ENCODE assay signal across 8 cellular contexts in genomic region chr19:49869484-49870308, GRCh38. TPM values are rescaled to one million over a fixed set of nuclear protein-coding genes. Genes with fewer than 3 reads are reported as not detected.
DNase-seq lines count a peak whose midpoint lies in the region; ATAC-seq and TF ChIP-seq lines count a peak whose summit lies in the region.

No MANE protein-coding gene starts in this region.

- no peaks in the 10 kb centered on the region for H3K9me3 ChIP-seq in CD4-positive, alpha-beta T cell (ENCODE audit: control insufficient read depth, low read length)
- H3K9me3 ChIP-seq in duodenal mucosa (ENCODE audit: control insufficient read depth in 1 of 2, low read length in 2 of 2) (no peaks in the 10 kb centered on the region), right lobe of liver (no peaks in the 10 kb centered on the region)

- H3K36me3 Mint-ChIP-seq in CD4-positive, alpha-beta T cell (ENCODE audit: low read depth) = peaks cover 24% of the 10 kb centered on the region
- H3K36me3 Mint-ChIP-seq in activated CD4-positive, alpha-beta memory T cell treated with anti-CD3 and anti-CD28 coated beads, Interleukin-2, amount 10 ng/mL, durations not matched to agents 7 days and 5 days (ENCODE audit: low read depth) = peaks cover 27% of the 10 kb centered on the region

- H3K27ac Mint-ChIP-seq in CD4-positive, alpha-beta T cell = no peak overlapping the region
- no peak overlapping the region for H3K27ac Mint-ChIP-seq in activated CD4-positive, alpha-beta memory T cell treated with anti-CD3 and anti-CD28 coated beads, Interleukin-2, amount 10 ng/mL, durations not matched to agents 7 days and 5 days

- peak; percentile 77 for ATAC-seq in CD4-positive, alpha-beta T cell (ENCODE audit: poor library complexity)
- ATAC-seq in GM19452 (IDR thresholded peaks at IDR 0.05; ENCODE audit: unreplicated experiment) (peak; percentile 65), right lobe of liver (peak; percentile 61 to 81 (median 79))

- H3K27me3 Mint-ChIP-seq in CD4-positive, alpha-beta T cell = no peaks in the 10 kb centered on the region
- no peaks in the 10 kb centered on the region for H3K27me3 Mint-ChIP-seq in activated CD4-positive, alpha-beta memory T cell treated with anti-CD3 and anti-CD28 coated beads, Interleukin-2, amount 10 ng/mL, durations not matched to agents 7 days and 5 days

- intact Hi-C loops in CD4-positive, alpha-beta T cell (cut with DNase I, micrococcal nuclease) = loop anchor here (2.0 to 10.0 kb wide), 3 partner anchors 19 to 1235 kb away; partner anchors contain the start of genes DBP (in 1 of the 2) and PTOV1 (in 1 of the 2)
- intact Hi-C loops in right lobe of liver (cut with DNase I) = no loop called here

- H3K4me1 ChIP-seq in duodenal mucosa (ENCODE audit: control insufficient read depth in 1 of 2, insufficient read depth in 2 of 2, low read length in 2 of 2) (peaks cover 33 to 45% of the 10 kb centered on the region in 2 donors), right lobe of liver (peaks cover 4 to 36% (median 17%) of the 10 kb centered on the region in 4 donors)

- H3K4me3 Mint-ChIP-seq in CD4-positive, alpha-beta T cell = peak overlapping the region; percentile 78
- H3K4me3 Mint-ChIP-seq in activated CD4-positive, alpha-beta memory T cell treated with anti-CD3 and anti-CD28 coated beads, Interleukin-2, amount 10 ng/mL, durations not matched to agents 7 days and 5 days = no peak overlapping the region

- peak; percentile 78 to 87 (median 85) for DNase-seq in CD4-positive, alpha-beta T cell
- DNase-seq in HK-2 (ENCODE audit: unreplicated experiment) = peak; percentile 99
- peak; percentile 100 for DNase-seq in NCI-H82 treated with DMSO at 0.1 percent for 48 hours (lab: John Stamatoyannopoulos, UW; ENCODE audit: unreplicated experiment)
- DNase-seq in activated CD4-positive, alpha-beta memory T cell treated with anti-CD3 and anti-CD28 coated beads, Interleukin-2, amount 10 ng/mL, durations not matched to agents 7 days and 5 days = peak; percentile 94
- peak; percentile 95 to 97 (median 96) for DNase-seq in right lobe of liver
- DNase-seq in stimulated activated CD4-positive, alpha-beta T cell treated with anti-CD3 and anti-CD28 coated beads, Interleukin-4, amount 100 ng/mL, for 24 hours = peak; percentile 92

- H3K9me3 Mint-ChIP-seq in CD4-positive, alpha-beta T cell = no peaks in the 10 kb centered on the region
- no peaks in the 10 kb centered on the region for H3K9me3 Mint-ChIP-seq in activated CD4-positive, alpha-beta memory T cell treated with anti-CD3 and anti-CD28 coated beads, Interleukin-2, amount 10 ng/mL, durations not matched to agents 7 days and 5 days

- H3K27ac ChIP-seq in CD4-positive, alpha-beta T cell (ENCODE audit: low read depth, low read length) = peak overlapping the region; percentile 68
- H3K27ac ChIP-seq in duodenal mucosa (ENCODE audit: low read depth, low read length) (peak overlapping the region; percentile 95), right lobe of liver (peak overlapping the region; percentile 64 to 87 (median 69))

- CTCF ChIA-PET in CD4-positive, alpha-beta T cell (lab: Charles Lee) = interaction anchor here (1.0 kb wide), 2 partner anchors 19 to 152 kb away, joined by 4 read pairs; partner anchors contain the start of gene PTOV1
- CTCF ChIA-PET in activated CD4-positive, alpha-beta memory T cell treated with anti-CD3 and anti-CD28 coated beads, Interleukin-2, amount 10 ng/mL, durations not matched to agents 7 days and 5 days (lab: Charles Lee) = interaction anchor here (0.5 to 1.3 kb wide), 7 partner anchors 17 to 103 kb away, joined by 3 to 5 read pairs (median 3); partner anchors contain the start of genes AP2A1, FUZ and PTOV1

- H3K4me1 Mint-ChIP-seq in CD4-positive, alpha-beta T cell (ENCODE audit: low read depth) = peaks cover 35% of the 10 kb centered on the region
- H3K4me1 Mint-ChIP-seq in activated CD4-positive, alpha-beta memory T cell treated with anti-CD3 and anti-CD28 coated beads, Interleukin-2, amount 10 ng/mL, durations not matched to agents 7 days and 5 days = peaks cover 46% of the 10 kb centered on the region

- H3K36me3 ChIP-seq in duodenal mucosa (ENCODE audit: control insufficient read depth in 1 of 2, insufficient read depth in 2 of 2, low read length in 2 of 2) (peaks cover 2 to 8% of the 10 kb centered on the region in 2 donors), right lobe of liver (peaks cover 0 to 3% (median 0%) of the 10 kb centered on the region in 4 donors)

- H3K4me3 ChIP-seq in duodenal mucosa (ENCODE audit: low read depth in 1 of 2, low read length in 2 of 2) (peak overlapping the region; percentile 86 to 92), right lobe of liver (peak overlapping the region; percentile 48 to 72 (median 65))

- TF ChIP-seq POLR2A in right lobe of liver (IDR thresholded peaks at IDR 0.05) = peak; percentile 72

- no peak for TF ChIP-seq CTCF in CD4-positive, alpha-beta T cell (IDR thresholded peaks at IDR 0.05)
- TF ChIP-seq CTCF in right lobe of liver (IDR thresholded peaks at IDR 0.05) = peak in 2 of 4 donors; percentile 22 to 24

- 0% methylated on average over 30 of the region's 67 CpGs for WGBS in right lobe of liver (ENCODE audit: insufficient coverage, low coverage, low lambda C conversion rate, missing lambda C conversion rate)

- no peaks in the 10 kb centered on the region for H3K27me3 ChIP-seq in CD4-positive, alpha-beta T cell (ENCODE audit: control insufficient read depth, insufficient read depth, low read length)
- H3K27me3 ChIP-seq in duodenal mucosa (ENCODE audit: control insufficient read depth in 1 of 2, insufficient read depth in 2 of 2, low read length in 2 of 2) = no peaks in the 10 kb centered on the region
- H3K27me3 ChIP-seq in right lobe of liver = no peaks in the 10 kb centered on the region

- POLR2A ChIA-PET in CD4-positive, alpha-beta T cell (lab: Charles Lee) = interaction anchor here (0.6 to 5.2 kb wide), 19 partner anchors 7 to 876 kb away, joined by 3 to 75 read pairs (median 4); partner anchors contain the start of genes AKT1S1, AP2A1, ATF5 and FUZ
- POLR2A ChIA-PET in activated CD4-positive, alpha-beta memory T cell treated with anti-CD3 and anti-CD28 coated beads, Interleukin-2, amount 10 ng/mL, durations not matched to agents 7 days and 5 days (lab: Charles Lee) = interaction anchor here (0.8 to 4.9 kb wide), 10 partner anchors 7 to 133 kb away, joined by 3 to 48 read pairs (median 4); partner anchors contain the start of genes AKT1S1, ATF5, FUZ and NUP62

- peak overlapping the region; percentile 89 to 98 for H3K9ac ChIP-seq in duodenal mucosa (ENCODE audit: low read depth in 1 of 2, low read length in 2 of 2)

RNA-seq across cellular contexts. Expression of gene PNKP, which starts 2.3 kb away (rescaled TPM):
- 10 to 100 TPM; 96.1 to 98.1 TPM for total RNA-seq in CD4-positive, alpha-beta T cell
- total RNA-seq in activated CD4-positive, alpha-beta memory T cell treated with anti-CD3 and anti-CD28 coated beads, Interleukin-2, amount 10 ng/mL, durations not matched to agents 7 days and 5 days = 100 to 1,000 TPM; 121 to 129 TPM
- 10 to 100 TPM; 21.0 to 37.5 (median 27.9) TPM for total RNA-seq in right lobe of liver

RNA-seq across cellular contexts. Expression of gene AKT1S1, which starts 7.5 kb away (rescaled TPM):
- 10 to 100 TPM; 15.1 to 15.8 TPM for total RNA-seq in CD4-positive, alpha-beta T cell
- 10 to 100 TPM; 20.2 to 23.0 TPM for total RNA-seq in activated CD4-positive, alpha-beta memory T cell treated with anti-CD3 and anti-CD28 coated beads, Interleukin-2, amount 10 ng/mL, durations not matched to agents 7 days and 5 days
- 10 to 100 TPM; 18.2 to 27.0 (median 22.4) TPM for total RNA-seq in right lobe of liver

RNA-seq across cellular contexts. Expression of gene TBC1D17, which starts 7.8 kb away (rescaled TPM):
- 10 to 100 TPM; 35.5 to 35.8 TPM for total RNA-seq in CD4-positive, alpha-beta T cell
- total RNA-seq in activated CD4-positive, alpha-beta memory T cell treated with anti-CD3 and anti-CD28 coated beads, Interleukin-2, amount 10 ng/mL, durations not matched to agents 7 days and 5 days = 10 to 100 TPM; 42.3 to 47.6 TPM
- 10 to 100 TPM; 12.6 to 38.1 (median 27.8) TPM for total RNA-seq in right lobe of liver

RNA-seq across cellular contexts. Expression of gene PTOV1, which starts 18.7 kb away (rescaled TPM):
- 100 to 1,000 TPM; 127 to 134 TPM for total RNA-seq in CD4-positive, alpha-beta T cell
- 10 to 100 TPM; 69.3 to 71.7 TPM for total RNA-seq in activated CD4-positive, alpha-beta memory T cell treated with anti-CD3 and anti-CD28 coated beads, Interleukin-2, amount 10 ng/mL, durations not matched to agents 7 days and 5 days
- 10 to 100 TPM; 44.4 to 93.0 (median 69.6) TPM for total RNA-seq in right lobe of liver

RNA-seq across cellular contexts. Expression of gene IL4I1, which starts 27.0 kb away (rescaled TPM):
- 1 to 10 TPM; 4.7 to 5.4 TPM for total RNA-seq in CD4-positive, alpha-beta T cell
- total RNA-seq in activated CD4-positive, alpha-beta memory T cell treated with anti-CD3 and anti-CD28 coated beads, Interleukin-2, amount 10 ng/mL, durations not matched to agents 7 days and 5 days = 10 to 100 TPM; 25.7 to 26.4 TPM
- total RNA-seq in right lobe of liver = 1 to 10 TPM in 2 of 6 experiments, under 1 TPM in 1, not detected in 3; 0.56 to 4.2 (median 1.0) TPM

Comparison
In these comparisons a context has a peak if more than half of its experiments do, and no peak if none do; other contexts are left out.
1. Peak in every context shown above with its lines: DNase-seq, ATAC-seq, H3K4me3 ChIP-seq and H3K27ac ChIP-seq.
2. intact Hi-C loops: an anchor here in CD4-positive, alpha-beta T cell (2.0 to 10.0 kb wide); none called in right lobe of liver.